ENCODE assay signal across 1 cellular context in the genomic region with DNA sequence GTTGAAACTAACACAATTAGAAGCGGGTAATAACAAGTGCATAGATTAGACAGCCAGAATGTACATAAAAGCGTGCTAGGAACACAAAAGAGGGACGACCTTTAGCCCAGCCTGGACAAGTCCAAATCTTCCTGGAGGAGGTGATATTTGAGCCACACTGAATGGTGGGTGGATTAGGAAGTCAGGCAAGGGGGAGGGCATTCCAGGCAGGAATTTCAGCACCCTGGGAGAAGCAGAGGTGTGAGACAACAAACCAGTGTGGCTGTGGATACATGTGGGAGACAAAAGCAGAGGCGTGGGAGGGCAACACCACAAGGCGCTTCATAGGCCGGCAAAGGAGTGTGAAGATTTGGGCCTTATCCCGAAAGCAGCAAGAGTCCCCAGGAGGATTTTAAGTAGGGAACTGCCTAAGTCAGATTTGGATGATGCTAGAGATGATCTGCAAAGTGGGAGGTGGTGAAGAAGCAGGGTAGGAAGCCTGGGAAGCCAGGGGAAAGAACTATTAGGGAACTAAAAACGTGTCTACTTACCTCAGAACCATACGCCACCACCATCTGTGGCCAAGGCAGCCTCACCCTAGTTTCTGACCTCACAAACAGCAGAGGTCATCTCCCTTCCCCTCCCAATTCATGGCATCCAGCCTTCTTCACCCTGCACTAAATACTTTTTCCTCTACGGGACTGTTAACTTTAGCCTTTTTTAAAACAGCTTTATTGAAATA.
A peak's percentile ranks its signal among the peaks of the same experiment; 100 is the strongest.
TF ChIP-seq lines count a peak whose summit lies in the region.

No MANE protein-coding gene starts in this region.

TF ChIP-seq in K562, 482 proteins besides CTCF, POLR2A, EP300 and RAD21 (continued from another document):
- TF ChIP-seq, protein P1, sequence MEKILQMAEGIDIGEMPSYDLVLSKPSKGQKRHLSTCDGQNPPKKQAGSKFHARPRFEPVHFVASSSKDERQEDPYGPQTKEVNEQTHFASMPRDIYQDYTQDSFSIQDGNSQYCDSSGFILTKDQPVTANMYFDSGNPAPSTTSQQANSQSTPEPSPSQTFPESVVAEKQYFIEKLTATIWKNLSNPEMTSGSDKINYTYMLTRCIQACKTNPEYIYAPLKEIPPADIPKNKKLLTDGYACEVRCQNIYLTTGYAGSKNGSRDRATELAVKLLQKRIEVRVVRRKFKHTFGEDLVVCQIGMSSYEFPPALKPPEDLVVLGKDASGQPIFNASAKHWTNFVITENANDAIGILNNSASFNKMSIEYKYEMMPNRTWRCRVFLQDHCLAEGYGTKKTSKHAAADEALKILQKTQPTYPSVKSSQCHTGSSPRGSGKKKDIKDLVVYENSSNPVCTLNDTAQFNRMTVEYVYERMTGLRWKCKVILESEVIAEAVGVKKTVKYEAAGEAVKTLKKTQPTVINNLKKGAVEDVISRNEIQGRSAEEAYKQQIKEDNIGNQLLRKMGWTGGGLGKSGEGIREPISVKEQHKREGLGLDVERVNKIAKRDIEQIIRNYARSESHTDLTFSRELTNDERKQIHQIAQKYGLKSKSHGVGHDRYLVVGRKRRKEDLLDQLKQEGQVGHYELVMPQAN (IDR thresholded peaks at IDR 0.05; ENCODE audit: borderline replicate concordance), result no peak
- TF ChIP-seq, protein P2, sequence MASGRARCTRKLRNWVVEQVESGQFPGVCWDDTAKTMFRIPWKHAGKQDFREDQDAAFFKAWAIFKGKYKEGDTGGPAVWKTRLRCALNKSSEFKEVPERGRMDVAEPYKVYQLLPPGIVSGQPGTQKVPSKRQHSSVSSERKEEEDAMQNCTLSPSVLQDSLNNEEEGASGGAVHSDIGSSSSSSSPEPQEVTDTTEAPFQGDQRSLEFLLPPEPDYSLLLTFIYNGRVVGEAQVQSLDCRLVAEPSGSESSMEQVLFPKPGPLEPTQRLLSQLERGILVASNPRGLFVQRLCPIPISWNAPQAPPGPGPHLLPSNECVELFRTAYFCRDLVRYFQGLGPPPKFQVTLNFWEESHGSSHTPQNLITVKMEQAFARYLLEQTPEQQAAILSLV (tag; IDR thresholded peaks at IDR 0.05), result no peak
- TF ChIP-seq, protein P3, sequence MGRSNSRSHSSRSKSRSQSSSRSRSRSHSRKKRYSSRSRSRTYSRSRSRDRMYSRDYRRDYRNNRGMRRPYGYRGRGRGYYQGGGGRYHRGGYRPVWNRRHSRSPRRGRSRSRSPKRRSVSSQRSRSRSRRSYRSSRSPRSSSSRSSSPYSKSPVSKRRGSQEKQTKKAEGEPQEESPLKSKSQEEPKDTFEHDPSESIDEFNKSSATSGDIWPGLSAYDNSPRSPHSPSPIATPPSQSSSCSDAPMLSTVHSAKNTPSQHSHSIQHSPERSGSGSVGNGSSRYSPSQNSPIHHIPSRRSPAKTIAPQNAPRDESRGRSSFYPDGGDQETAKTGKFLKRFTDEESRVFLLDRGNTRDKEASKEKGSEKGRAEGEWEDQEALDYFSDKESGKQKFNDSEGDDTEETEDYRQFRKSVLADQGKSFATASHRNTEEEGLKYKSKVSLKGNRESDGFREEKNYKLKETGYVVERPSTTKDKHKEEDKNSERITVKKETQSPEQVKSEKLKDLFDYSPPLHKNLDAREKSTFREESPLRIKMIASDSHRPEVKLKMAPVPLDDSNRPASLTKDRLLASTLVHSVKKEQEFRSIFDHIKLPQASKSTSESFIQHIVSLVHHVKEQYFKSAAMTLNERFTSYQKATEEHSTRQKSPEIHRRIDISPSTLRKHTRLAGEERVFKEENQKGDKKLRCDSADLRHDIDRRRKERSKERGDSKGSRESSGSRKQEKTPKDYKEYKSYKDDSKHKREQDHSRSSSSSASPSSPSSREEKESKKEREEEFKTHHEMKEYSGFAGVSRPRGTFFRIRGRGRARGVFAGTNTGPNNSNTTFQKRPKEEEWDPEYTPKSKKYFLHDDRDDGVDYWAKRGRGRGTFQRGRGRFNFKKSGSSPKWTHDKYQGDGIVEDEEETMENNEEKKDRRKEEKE (IDR thresholded peaks at IDR 0.05; ENCODE audit: borderline replicate concordance in 1 of 2, control insufficient read depth in 1 of 2, low read depth in 2 of 2, low read length in 1 of 2), result no peak
- no peak for TF ChIP-seq ETV5 (CRISPR knock-in tag; IDR thresholded peaks at IDR 0.05; ENCODE audit: low read depth)
- TF ChIP-seq HLTF (IDR thresholded peaks at IDR 0.05), result no peak
- TF ChIP-seq EWSR1 (IDR thresholded peaks at IDR 0.05; ENCODE audit: borderline replicate concordance, low read depth, partially characterized antibody), result no peak
- no peak for TF ChIP-seq RHOXF2B (CRISPR knock-in tag; conservative IDR thresholded peaks at IDR 0.05)
- TF ChIP-seq, protein P4, sequence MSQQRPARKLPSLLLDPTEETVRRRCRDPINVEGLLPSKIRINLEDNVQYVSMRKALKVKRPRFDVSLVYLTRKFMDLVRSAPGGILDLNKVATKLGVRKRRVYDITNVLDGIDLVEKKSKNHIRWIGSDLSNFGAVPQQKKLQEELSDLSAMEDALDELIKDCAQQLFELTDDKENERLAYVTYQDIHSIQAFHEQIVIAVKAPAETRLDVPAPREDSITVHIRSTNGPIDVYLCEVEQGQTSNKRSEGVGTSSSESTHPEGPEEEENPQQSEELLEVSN (IDR thresholded peaks at IDR 0.05; ENCODE audit: borderline replicate concordance in 1 of 2, extremely low read depth in 1 of 2, insufficient read depth in 1 of 2, insufficient read length in 1 of 2, low read depth in 1 of 2, low read length in 1 of 2, poor library complexity in 1 of 2, severe bottlenecking in 1 of 2), result peak in 1 of 2 experiments; percentile 20
- no peak for TF ChIP-seq ZNF75A (CRISPR knock-in tag; IDR thresholded peaks at IDR 0.05)
- no peak for TF ChIP-seq ZNF274 (IDR thresholded peaks at IDR 0.05; ENCODE audit: borderline replicate concordance, low read depth, low read length)
TF ChIP-seq in K562: peak in this region for 10.
